10 cellular contexts compared by ENCODE assay signal in the genomic region with DNA sequence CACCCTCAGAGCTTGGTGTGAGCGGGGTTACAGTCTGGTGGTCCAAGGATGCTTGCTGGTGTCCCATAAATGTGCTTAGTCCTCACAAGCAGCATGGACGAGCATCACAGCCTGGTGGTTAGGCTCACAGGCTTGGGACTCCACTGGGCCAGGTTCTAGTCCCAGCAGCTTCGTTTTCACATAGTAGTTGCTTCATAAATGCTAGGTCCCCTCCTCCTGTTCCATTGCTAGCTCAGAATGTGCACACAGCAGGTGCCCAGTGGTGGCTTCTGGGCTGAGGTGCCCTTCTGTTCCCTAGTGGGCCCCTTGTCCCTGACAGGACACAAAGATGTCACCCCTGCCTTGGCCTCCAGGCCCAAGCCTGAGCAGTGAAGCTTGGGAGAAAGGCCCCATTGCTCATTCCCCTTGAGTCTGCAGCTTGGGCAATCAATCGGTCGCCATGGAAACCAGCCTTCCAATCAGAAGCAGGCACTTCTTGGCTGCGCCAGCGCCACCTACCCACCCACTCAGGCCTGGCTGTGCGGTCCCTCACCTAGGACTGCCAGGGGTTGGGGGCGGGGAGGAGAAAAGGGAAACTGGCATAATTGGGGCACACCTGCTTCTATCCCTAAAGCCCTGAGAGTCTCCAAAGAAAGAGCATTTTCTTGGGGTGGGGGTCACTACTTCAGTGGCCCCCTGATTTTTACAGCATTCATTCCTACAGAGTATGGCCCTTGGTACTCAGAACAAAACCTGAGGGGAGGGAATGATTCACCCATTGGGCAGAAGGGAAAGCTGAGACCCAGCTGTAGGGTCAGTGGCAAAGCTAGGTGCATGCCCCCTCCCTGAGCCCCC. TPM values are rescaled to one million over a fixed set of nuclear protein-coding genes. Genes with fewer than 3 reads are reported as not detected.
DNase-seq lines count a peak whose midpoint lies in the region; ATAC-seq and TF ChIP-seq lines count a peak whose summit lies in the region.
"Had no signal": no experiment of that assay in that cellular context is flagged by ENCODE, and none has a peak within 500 bp of the region (broad histone marks: within the 10 kb centered on the region; RNA-seq: fewer than 3 reads in every experiment).

No MANE protein-coding gene starts in this region.

- intact Hi-C loops in activated T-helper 1 cell treated with anti-CD3 and anti-CD28 coated beads, Interleukin-12 subunit alpha, Interleukin-12 subunit beta, Interleukin-2, Interleukin-4 antibody, amounts not matched to agents 30 ng/mL and 10 ng/mL and 1 ng/mL, durations not matched to agents 14 hours and 24 hours and 36 hours (cut with micrococcal nuclease) = loop anchor here (5.0 kb wide), 1 partner anchor 97 kb away; the partner anchor contains the start of gene ELFN2

- no peak overlapping the region for H3K27ac ChIP-seq in Peyer's patch

- peaks cover 0 to 33% (median 2%) of the 10 kb centered on the region in 4 donors for H3K4me1 ChIP-seq in Peyer's patch

- H3K27me3 Mint-ChIP-seq in nephron (ENCODE audit: low read depth) = peaks cover 94% of the 10 kb centered on the region
- peaks cover 63% of the 10 kb centered on the region for H3K27me3 Mint-ChIP-seq in activated T-helper 1 cell treated with anti-CD3 and anti-CD28 coated beads, Interleukin-12 subunit alpha, Interleukin-12 subunit beta, Interleukin-2, Interleukin-4 antibody, amounts not matched to agents 30 ng/mL and 10 ng/mL and 1 ng/mL, durations not matched to agents 14 hours and 24 hours and 36 hours (ENCODE audit: insufficient read depth)

- peak; percentile 70 for DNase-seq in DMS53 (lab: John Stamatoyannopoulos, UW)
- peak; percentile 89 for DNase-seq in HK-2 (ENCODE audit: unreplicated experiment)
- DNase-seq in Peyer's patch = peak; percentile 38 to 70 (median 64)
- peak; percentile 92 to 94 for DNase-seq in cardiac fibroblast (ENCODE audit: low read depth in 2 of 2)
- DNase-seq in NCI-H2081 treated with DMSO at 0.1 percent for 48 hours (lab: John Stamatoyannopoulos, UW) = no peak
- DNase-seq in activated T-helper 1 cell treated with anti-CD3 and anti-CD28 coated beads, Interleukin-12 subunit alpha, Interleukin-12 subunit beta, Interleukin-2, Interleukin-4 antibody, amounts not matched to agents 30 ng/mL and 10 ng/mL and 1 ng/mL, durations not matched to agents 14 hours and 24 hours and 36 hours (ENCODE audit: low spot score) = no peak
- DNase-seq: naive B cell had no signal

- H3K4me3 ChIP-seq in Peyer's patch (no peak overlapping the region), cardiac fibroblast (replicated peaks in 1 of 2; ENCODE audit: low read depth in 2 of 2, low read length in 2 of 2) (no peak overlapping the region)

- no peaks in the 10 kb centered on the region for H3K9me3 ChIP-seq in Peyer's patch

- no peak for TF ChIP-seq POLR2A in Peyer's patch (IDR thresholded peaks at IDR 0.05)

- no peaks in the 10 kb centered on the region for H3K36me3 Mint-ChIP-seq in nephron (ENCODE audit: low read depth)
- H3K36me3 Mint-ChIP-seq in activated T-helper 1 cell treated with anti-CD3 and anti-CD28 coated beads, Interleukin-12 subunit alpha, Interleukin-12 subunit beta, Interleukin-2, Interleukin-4 antibody, amounts not matched to agents 30 ng/mL and 10 ng/mL and 1 ng/mL, durations not matched to agents 14 hours and 24 hours and 36 hours (ENCODE audit: low read depth) = no peaks in the 10 kb centered on the region
- H3K36me3 Mint-ChIP-seq: naive B cell, T-cell had no signal

- TF ChIP-seq CTCF in Peyer's patch (IDR thresholded peaks at IDR 0.05) = peak in 1 of 6 experiments; percentile 4
- TF ChIP-seq CTCF in cardiac fibroblast (IDR thresholded peaks at IDR 0.05; ENCODE audit: low read depth, low read length) = peak; percentile 24
- peak in 1 of 3 experiments; percentile 16 for TF ChIP-seq CTCF in nephron (IDR thresholded peaks at IDR 0.05; ENCODE audit: unreplicated experiment in 3 of 3)

- H3K27me3 ChIP-seq in Peyer's patch = peaks cover 0 to 18% of the 10 kb centered on the region in 2 donors

- no peak overlapping the region for H3K4me3 Mint-ChIP-seq in nephron
- H3K4me3 Mint-ChIP-seq in activated T-helper 1 cell treated with anti-CD3 and anti-CD28 coated beads, Interleukin-12 subunit alpha, Interleukin-12 subunit beta, Interleukin-2, Interleukin-4 antibody, amounts not matched to agents 30 ng/mL and 10 ng/mL and 1 ng/mL, durations not matched to agents 14 hours and 24 hours and 36 hours = no peak overlapping the region
- H3K4me3 Mint-ChIP-seq: naive B cell, T-cell had no signal

- no peak for ATAC-seq in GM18873 (IDR thresholded peaks at IDR 0.05; ENCODE audit: low FRiP score, unreplicated experiment)

- no peaks in the 10 kb centered on the region for H3K36me3 ChIP-seq in Peyer's patch

- H3K27ac Mint-ChIP-seq in nephron = peak overlapping the region; percentile 56 to 84 (median 78)
- no peak overlapping the region for H3K27ac Mint-ChIP-seq in activated T-helper 1 cell treated with anti-CD3 and anti-CD28 coated beads, Interleukin-12 subunit alpha, Interleukin-12 subunit beta, Interleukin-2, Interleukin-4 antibody, amounts not matched to agents 30 ng/mL and 10 ng/mL and 1 ng/mL, durations not matched to agents 14 hours and 24 hours and 36 hours
- H3K27ac Mint-ChIP-seq: naive B cell had no signal

- peaks cover 21% of the 10 kb centered on the region for H3K4me1 Mint-ChIP-seq in nephron
- peaks cover 4% of the 10 kb centered on the region for H3K4me1 Mint-ChIP-seq in activated T-helper 1 cell treated with anti-CD3 and anti-CD28 coated beads, Interleukin-12 subunit alpha, Interleukin-12 subunit beta, Interleukin-2, Interleukin-4 antibody, amounts not matched to agents 30 ng/mL and 10 ng/mL and 1 ng/mL, durations not matched to agents 14 hours and 24 hours and 36 hours (ENCODE audit: low read depth)

- no peaks in the 10 kb centered on the region for H3K9me3 Mint-ChIP-seq in nephron
- no peaks in the 10 kb centered on the region for H3K9me3 Mint-ChIP-seq in activated T-helper 1 cell treated with anti-CD3 and anti-CD28 coated beads, Interleukin-12 subunit alpha, Interleukin-12 subunit beta, Interleukin-2, Interleukin-4 antibody, amounts not matched to agents 30 ng/mL and 10 ng/mL and 1 ng/mL, durations not matched to agents 14 hours and 24 hours and 36 hours
- H3K9me3 Mint-ChIP-seq: naive B cell, T-cell had no signal

RNA-seq across cellular contexts. Expression of gene CYTH4, which starts 48.1 kb away (rescaled TPM):
- 10 to 100 TPM; 13.5 to 75.9 (median 22.5) TPM for total RNA-seq in Peyer's patch
- 49.5 and 57.1 TPM in 2 replicates for total RNA-seq in activated T-helper 1 cell treated with anti-CD3 and anti-CD28 coated beads, Interleukin-12 subunit alpha, Interleukin-12 subunit beta, Interleukin-2, Interleukin-4 antibody, amounts not matched to agents 30 ng/mL and 10 ng/mL and 1 ng/mL, durations not matched to agents 14 hours and 24 hours and 36 hours

Comparison
In these comparisons a context has a peak if more than half of its experiments do, and no peak if none do; other contexts are left out.
1. DNase-seq: peak in DMS53 (single experiment), HK-2 (single experiment), Peyer's patch (3 of 3) and cardiac fibroblast (2 of 2); none in NCI-H2081 treated with DMSO at 0.1 percent for 48 hours (single experiment) and activated T-helper 1 cell treated with anti-CD3 and anti-CD28 coated beads, Interleukin-12 subunit alpha, Interleukin-12 subunit beta, Interleukin-2, Interleukin-4 antibody, amounts not matched to agents 30 ng/mL and 10 ng/mL and 1 ng/mL, durations not matched to agents 14 hours and 24 hours and 36 hours (single experiment).